ENCODE assay signal across 19 cellular contexts in the genomic region with DNA sequence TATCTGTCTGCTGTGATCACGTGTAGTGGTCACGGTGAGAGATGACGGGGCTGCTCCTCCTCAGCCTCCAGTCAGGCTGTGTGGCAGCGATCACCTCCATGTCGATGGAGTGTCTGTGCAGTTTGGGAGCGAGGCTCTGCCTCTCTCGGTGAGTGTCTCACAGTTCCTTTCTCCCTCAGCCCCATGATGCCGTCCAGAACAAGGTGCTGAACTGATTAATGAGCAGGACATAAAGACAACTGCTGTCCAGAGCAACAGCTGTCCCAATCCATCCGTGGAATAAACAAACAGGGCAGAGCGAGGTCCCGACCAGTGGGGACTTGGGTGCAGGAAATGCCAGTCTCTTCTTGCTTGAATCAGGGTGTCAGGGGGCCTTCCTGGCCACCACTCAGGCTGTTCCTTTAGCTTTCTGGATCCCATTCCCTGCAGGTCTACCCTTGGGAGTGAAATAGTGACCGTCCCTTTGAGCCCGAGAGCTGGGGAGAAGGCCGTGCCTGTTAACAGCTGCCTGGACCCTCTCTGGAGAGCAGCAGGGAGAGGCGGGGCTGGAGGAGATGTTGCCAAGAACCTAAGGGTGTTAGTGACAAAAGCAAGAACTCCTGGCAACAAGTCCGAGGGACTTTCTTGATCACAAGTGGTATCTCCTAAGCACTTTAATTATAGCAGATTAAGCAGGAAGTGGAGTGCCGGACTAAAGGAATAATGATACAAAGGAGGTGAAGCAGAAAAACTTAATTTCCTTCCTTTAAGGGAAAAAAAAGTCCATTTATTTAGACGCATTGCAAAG.
DNase-seq lines count a peak whose midpoint lies in the region; ATAC-seq and TF ChIP-seq lines count a peak whose summit lies in the region.
"Had no signal": no experiment of that assay in that cellular context is flagged by ENCODE, and none has a peak within 500 bp of the region (broad histone marks: within the 10 kb centered on the region; RNA-seq: fewer than 3 reads in every experiment).

No MANE protein-coding gene starts in this region.

- H2BK15ac ChIP-seq in neuronal stem cell (ENCODE audit: low read length): no peak overlapping the region

- no peak for TF ChIP-seq POLR2A in heart left ventricle (IDR thresholded peaks at IDR 0.05)

- H3K4me2 ChIP-seq in GM23338 (no peak overlapping the region), neuronal stem cell (ENCODE audit: insufficient read depth, low read length, poor library complexity, severe bottlenecking) (no peak overlapping the region)

- H3K9me2 ChIP-seq in GM23338 (ENCODE audit: insufficient read depth): no peaks in the 10 kb centered on the region; the same call in 1 of the 2 replicates

- POLR2A ChIA-PET in MCF 10A (lab: Yijun Ruan, JAX): interaction anchor here (0.9 to 1.0 kb wide), 2 partner anchors 13 to 22 kb away, joined by 3 to 8 read pairs; no protein-coding TSS in a partner anchor

- H3K4me1 Mint-ChIP-seq in GM23338: peaks cover 3% of the 10 kb centered on the region; the same call in 2 of the 3 replicates
- H3K4me1 Mint-ChIP-seq in MCF 10A (ENCODE audit: insufficient read depth, unreplicated experiment): peaks cover 5% of the 10 kb centered on the region
- H3K4me1 Mint-ChIP-seq: activated naive CD4-positive, alpha-beta T cell treated with anti-CD3 and anti-CD28 coated beads, Interleukin-2, amount 50 U/mL, for 24 hours had no signal

- H4K20me1 ChIP-seq in GM23338 (replicated peaks; ENCODE audit: insufficient read depth): no peaks in the 10 kb centered on the region

- peak overlapping the region; percentile 47 for H2BK12ac ChIP-seq in neuronal stem cell (ENCODE audit: low read length)

- H3K9ac ChIP-seq in adipocyte (ENCODE audit: low read length): peak overlapping the region; percentile 61
- H3K9ac ChIP-seq in neuronal stem cell (ENCODE audit: low read depth, low read length, poor library complexity): no peak overlapping the region
- H3K9ac ChIP-seq: parathyroid adenoma had no signal

- H3K4me3 ChIP-seq in GM23338: no peak overlapping the region
- peak overlapping the region; percentile 48 for H3K4me3 ChIP-seq in adipocyte (ENCODE audit: low read length)
- peak overlapping the region in 4 of 12 donors; percentile 1 to 14 (median 7) for H3K4me3 ChIP-seq in heart left ventricle
- no peak overlapping the region for H3K4me3 ChIP-seq in neuronal stem cell (ENCODE audit: low read length in 2 of 2)
- H3K4me3 ChIP-seq: testis had no signal

- no peak overlapping the region for H3K4me3 Mint-ChIP-seq in GM23338
- H3K4me3 Mint-ChIP-seq in MCF 10A (ENCODE audit: unreplicated experiment): no peak overlapping the region
- H3K4me3 Mint-ChIP-seq: activated naive CD4-positive, alpha-beta T cell treated with anti-CD3 and anti-CD28 coated beads, Interleukin-2, amount 50 U/mL, for 24 hours; activated T-cell treated with anti-CD3 and anti-CD28 coated beads, Interleukin-2, amount 50 U/mL, for 4 hours had no signal

- H3K4me1 ChIP-seq in GM23338 (ENCODE audit: insufficient read depth) (no peaks in the 10 kb centered on the region), adipocyte (ENCODE audit: control insufficient read depth, insufficient read depth, low read length) (peaks cover 19% of the 10 kb centered on the region), heart left ventricle (peaks cover 0 to 17% (median 12%) of the 10 kb centered on the region in 12 donors), neuronal stem cell (ENCODE audit: control insufficient read depth in 2 of 2, insufficient read depth in 1 of 2, low read depth in 1 of 2, low read length in 2 of 2) (peaks cover 5 to 6% of the 10 kb centered on the region in 2 donors)
- H3K4me1 ChIP-seq: parathyroid adenoma had no signal

- no peak overlapping the region for H3K4ac ChIP-seq in neuronal stem cell (ENCODE audit: low read length)

- H3K27me3 ChIP-seq in GM23338 (ENCODE audit: insufficient read depth): no peaks in the 10 kb centered on the region
- H3K27me3 ChIP-seq in adipocyte (replicated peaks; ENCODE audit: control insufficient read depth, insufficient read depth, low read length): no peaks in the 10 kb centered on the region
- H3K27me3 ChIP-seq in heart left ventricle: peaks cover 0 to 15% (median 0%) of the 10 kb centered on the region in 9 donors
- H3K27me3 ChIP-seq in neuronal stem cell (ENCODE audit: control insufficient read depth in 3 of 3, insufficient read depth in 3 of 3, low read depth in 1 of 3, low read length in 3 of 3): no peaks in the 10 kb centered on the region
- H3K27me3 ChIP-seq: testis had no signal

- H3K79me2 ChIP-seq in GM23338 (replicated peaks; ENCODE audit: insufficient read depth): no peaks in the 10 kb centered on the region
- H3K79me2 ChIP-seq: parathyroid adenoma had no signal

- CTCF ChIA-PET in MCF 10A (lab: Yijun Ruan, JAX): interaction anchor here (0.6 to 1.6 kb wide), 2 partner anchors 88 to 854 kb away, joined by 3 to 9 read pairs; no protein-coding TSS in a partner anchor

- no peak overlapping the region for H4K8ac ChIP-seq in neuronal stem cell (ENCODE audit: low read depth, low read length)

- H3K79me1 ChIP-seq in neuronal stem cell (ENCODE audit: low read depth, low read length): no peaks in the 10 kb centered on the region

- H3K27ac ChIP-seq in GM23338 (ENCODE audit: low read depth) (no peak overlapping the region), heart left ventricle (peak overlapping the region in 6 of 12 donors; percentile 20 to 72 (median 49)), neuronal stem cell (replicated peaks; ENCODE audit: low read length) (no peak overlapping the region)
- H3K27ac ChIP-seq: HL-60, parathyroid adenoma, testis had no signal

- no peak overlapping the region for H2BK120ac ChIP-seq in neuronal stem cell (ENCODE audit: low read depth, low read length)

- DNase-seq in GM23338 (ENCODE audit: low spot score) (no peak), adipocyte (ENCODE audit: low read depth) (no peak), heart left ventricle (peak in 4 of 5 donors; percentile 44 to 76 (median 60)), neuronal stem cell (ENCODE audit: low spot score) (no peak), GDM1 (lab: John Stamatoyannopoulos, UW) (no peak), SKM-1 treated with dmso at 0.1 percent for 144 hours (lab: John Stamatoyannopoulos, UW; ENCODE audit: unreplicated experiment) (no peak), MCF 10A (ENCODE audit: unreplicated experiment) (no peak)
- no peak for DNase-seq in stimulated activated naive CD4-positive, alpha-beta T cell (lab: John Stamatoyannopoulos, UW)
- DNase-seq: activated CD4-positive, alpha-beta T cell treated with anti-CD3 and anti-CD28 coated beads, Interleukin-2, amount 50 U/mL, for 4 hours; activated T-cell treated with anti-CD3 and anti-CD28 coated beads, Interleukin-2, amount 50 U/mL, for 4 hours; Calu3; effector CD4-positive, alpha-beta T cell; NCI-H1092 treated with DMSO at 0.1 percent for 48 hours; small intestine; SW 1271; testis had no signal

- intact Hi-C loops in heart left ventricle (cut with DNase I) (loop anchor here in 1 of 10 donors (5.0 kb wide), 1 partner anchor 441 kb away; no protein-coding TSS in a partner anchor), MCF 10A (cut with micrococcal nuclease) (no loop called here)

- no peak for TF ChIP-seq CTCF in GM23338 (conservative IDR thresholded peaks at IDR 0.05; ENCODE audit: low read depth in 2 of 2)
- no peak for TF ChIP-seq CTCF in heart left ventricle (IDR thresholded peaks at IDR 0.05)
- TF ChIP-seq CTCF in MCF 10A (IDR thresholded peaks at IDR 0.05; ENCODE audit: unreplicated experiment): no peak

- peak overlapping the region; percentile 84 for H3K18ac ChIP-seq in neuronal stem cell (ENCODE audit: low read length)

- H3K23ac ChIP-seq in neuronal stem cell (ENCODE audit: low read depth, low read length, poor library complexity): peak overlapping the region; percentile 4

- ATAC-seq in GM23338: no peak
- ATAC-seq in heart left ventricle: peak; percentile 93 to 96 (median 96)
- ATAC-seq: activated T-cell treated with anti-CD3 and anti-CD28 coated beads, Interleukin-2, amount 50 U/mL, for 4 hours had no signal

- H3K27ac Mint-ChIP-seq in GM23338 (no peak overlapping the region), MCF 10A (ENCODE audit: low read depth, unreplicated experiment) (no peak overlapping the region)
- H3K27ac Mint-ChIP-seq: activated naive CD4-positive, alpha-beta T cell treated with anti-CD3 and anti-CD28 coated beads, Interleukin-2, amount 50 U/mL, for 24 hours had no signal

- 30 to 36% (median 33%) methylated on average over 16 to 18 of the region's 18 CpGs for WGBS in heart left ventricle, 4 donors
- no CpG with 5 or more reads among the region's 18 CpGs for WGBS in neuronal stem cell (ENCODE audit: extremely low coverage in 2 of 2, insufficient read length in 2 of 2, insufficient replicate concordance in 1 of 2), 2 donors

- no peaks in the 10 kb centered on the region for H3K36me3 ChIP-seq in GM23338 (ENCODE audit: insufficient read depth)
- no peaks in the 10 kb centered on the region for H3K36me3 ChIP-seq in adipocyte (ENCODE audit: control insufficient read depth, insufficient read depth, low read length, severe bottlenecking)
- no peaks in the 10 kb centered on the region for H3K36me3 ChIP-seq in heart left ventricle
- peaks cover 0 to 10% of the 10 kb centered on the region in 2 donors for H3K36me3 ChIP-seq in neuronal stem cell (replicated peaks in 1 of 2; ENCODE audit: control insufficient read depth in 2 of 2, insufficient read depth in 2 of 2, low read length in 2 of 2)

- H2BK5ac ChIP-seq in neuronal stem cell (ENCODE audit: low read length): no peak overlapping the region

- BruUV-seq in MCF 10A (replicated peaks; lab: Mats Ljungman, UMichigan): no TSS peak

- H2AFZ ChIP-seq in GM23338 (peak overlapping the region; percentile 89), neuronal stem cell (ENCODE audit: low read length) (no peak overlapping the region)
- H2AFZ ChIP-seq: parathyroid adenoma had no signal

- H3F3A ChIP-seq in GM23338 (replicated peaks; ENCODE audit: low read depth): no peaks in the 10 kb centered on the region

- H3K9me3 ChIP-seq in adipocyte (ENCODE audit: control insufficient read depth, low read length) (no peaks in the 10 kb centered on the region), heart left ventricle (peaks cover 0 to 9% (median 0%) of the 10 kb centered on the region in 12 donors), neuronal stem cell (replicated peaks in 1 of 2; ENCODE audit: control insufficient read depth in 2 of 2, insufficient read depth in 1 of 2, low read depth in 1 of 2, low read length in 2 of 2) (peaks cover 3 to 4% of the 10 kb centered on the region in 2 donors)
- H3K9me3 ChIP-seq: testis had no signal

- H3K9me3 Mint-ChIP-seq in GM23338 (peaks cover 1% of the 10 kb centered on the region; the same call in 1 of the 3 replicates), MCF 10A (ENCODE audit: unreplicated experiment) (no peaks in the 10 kb centered on the region)
- H3K9me3 Mint-ChIP-seq: activated naive CD4-positive, alpha-beta T cell treated with anti-CD3 and anti-CD28 coated beads, Interleukin-2, amount 50 U/mL, for 24 hours; activated T-cell treated with anti-CD3 and anti-CD28 coated beads, Interleukin-2, amount 50 U/mL, for 4 hours had no signal

- H3K36me3 Mint-ChIP-seq in GM23338 (ENCODE audit: low read depth) (no peaks in the 10 kb centered on the region), MCF 10A (ENCODE audit: insufficient read depth, unreplicated experiment) (no peaks in the 10 kb centered on the region)
- H3K36me3 Mint-ChIP-seq: activated naive CD4-positive, alpha-beta T cell treated with anti-CD3 and anti-CD28 coated beads, Interleukin-2, amount 50 U/mL, for 24 hours had no signal

- H3K14ac ChIP-seq in neuronal stem cell (ENCODE audit: low read length): no peak overlapping the region

- H2AK5ac ChIP-seq in neuronal stem cell (ENCODE audit: low read depth, low read length): peak overlapping the region; percentile 20

- H3K27me3 Mint-ChIP-seq in GM23338 (ENCODE audit: insufficient read depth, low read depth, poor library complexity): peaks cover 2% of the 10 kb centered on the region
- H3K27me3 Mint-ChIP-seq in MCF 10A (ENCODE audit: insufficient read depth, unreplicated experiment): peaks cover 25% of the 10 kb centered on the region
- H3K27me3 Mint-ChIP-seq: activated naive CD4-positive, alpha-beta T cell treated with anti-CD3 and anti-CD28 coated beads, Interleukin-2, amount 50 U/mL, for 24 hours had no signal

- no peak overlapping the region for H4K91ac ChIP-seq in neuronal stem cell (ENCODE audit: low read depth, low read length, poor library complexity)

Comparison
In these comparisons a context has a peak if more than half of its experiments do, and no peak if none do; other contexts are left out.
1. DNase-seq: peak in heart left ventricle (4 of 5); none in GM23338 (single experiment), adipocyte (single experiment), neuronal stem cell (single experiment), GDM1 (single experiment), SKM-1 treated with dmso at 0.1 percent for 144 hours (single experiment), MCF 10A (single experiment) and stimulated activated naive CD4-positive, alpha-beta T cell (0 of 6).